In genomic region chr17:64918842-64919288, GRCh38 we compare ENCODE assay signal across 8 cellular contexts. TPM values are rescaled to one million over a fixed set of nuclear protein-coding genes. Genes with fewer than 3 reads are reported as not detected.
DNase-seq lines count a peak whose midpoint lies in the region; ATAC-seq and TF ChIP-seq lines count a peak whose summit lies in the region.
"Not testable (repeated sequence)": the region's sequence is repeated elsewhere in the genome, so short reads cannot be mapped to it uniquely, and the experiment has no call there.

No MANE protein-coding gene starts in this region.

- H2AFZ ChIP-seq in OCI-LY3 (ENCODE audit: low read depth, low read length): not testable (repeated sequence)

- H3K9me3 ChIP-seq in OCI-LY3 (ENCODE audit: insufficient read depth, low read length); esophagus squamous epithelium; mucosa of rectum (ENCODE audit: control insufficient read depth in 2 of 2, low read length in 2 of 2): not testable (repeated sequence)

- not testable (repeated sequence) for H3K27me3 ChIP-seq in OCI-LY3 (ENCODE audit: low read depth, low read length); esophagus squamous epithelium; mucosa of rectum (ENCODE audit: control insufficient read depth in 2 of 2, insufficient read depth in 2 of 2, low read length in 2 of 2)

- peak overlapping the region; percentile 78 for H3K4me3 Mint-ChIP-seq in activated T-helper 17 cell treated with anti-CD3 and anti-CD28 coated beads, Interleukin-2, amount 50 U/mL, for 72 hours

- not testable (repeated sequence) for TF ChIP-seq CTCF in OCI-LY3 (IDR thresholded peaks at IDR 0.05; ENCODE audit: low read depth, low read length)
- peak in 1 of 6 experiments; percentile 3 for TF ChIP-seq CTCF in esophagus squamous epithelium (IDR thresholded peaks at IDR 0.05)

- H3K4me3 ChIP-seq in OCI-LY3 (ENCODE audit: low read length) (peak overlapping the region; percentile 81), esophagus squamous epithelium (peak overlapping the region; percentile 76 to 92 (median 84)), mucosa of rectum (ENCODE audit: low read length in 2 of 2) (peak overlapping the region; percentile 60 to 80)

- peak; percentile 9 for DNase-seq in COR-L47 (lab: John Stamatoyannopoulos, UW)
- not testable (repeated sequence) for DNase-seq in esophagus squamous epithelium (lab: John Stamatoyannopoulos, UW)
- DNase-seq in stimulated activated CD8-positive, alpha-beta memory T cell treated with anti-CD3 and anti-CD28 coated beads, Interleukin-15, amount 100 ng/mL, for 48 hours (ENCODE audit: low read depth in 2 of 2): peak; percentile 24 to 30

- TF ChIP-seq POLR2A in esophagus squamous epithelium (IDR thresholded peaks at IDR 0.05): not testable (repeated sequence)

- H4K20me1 ChIP-seq in OCI-LY3 (ENCODE audit: insufficient read depth, low read length): not testable (repeated sequence)

- H3K27me3 Mint-ChIP-seq in activated T-helper 17 cell treated with anti-CD3 and anti-CD28 coated beads, Interleukin-2, amount 50 U/mL, for 72 hours: not testable (repeated sequence)

- peak overlapping the region; percentile 81 for H3K27ac Mint-ChIP-seq in activated T-helper 17 cell treated with anti-CD3 and anti-CD28 coated beads, Interleukin-2, amount 50 U/mL, for 72 hours

- intact Hi-C loops in esophagus squamous epithelium (cut with DNase I): not testable (repeated sequence)

- ATAC-seq in GM21423 (IDR thresholded peaks at IDR 0.05; ENCODE audit: unreplicated experiment) (peak; percentile 39), HG03439 (IDR thresholded peaks at IDR 0.05; ENCODE audit: unreplicated experiment) (peak; percentile 46)
- ATAC-seq in activated T-helper 17 cell treated with anti-CD3 and anti-CD28 coated beads, Interleukin-2, amount 50 U/mL, for 72 hours (replicated peaks): peak; percentile 60

- not testable (repeated sequence) for H3K79me2 ChIP-seq in OCI-LY3 (ENCODE audit: low read length)

- peak overlapping the region; percentile 44 for H3K4me2 ChIP-seq in OCI-LY3 (ENCODE audit: low read length)

- H3K36me3 ChIP-seq in OCI-LY3 (replicated peaks; ENCODE audit: low read depth, low read length); esophagus squamous epithelium; mucosa of rectum (ENCODE audit: control insufficient read depth in 2 of 2, insufficient read depth in 2 of 2, low read length in 2 of 2): not testable (repeated sequence)

- WGBS in esophagus squamous epithelium, 2 donors: 0% methylated on average over 1 to 6 of the region's 47 CpGs

- H3K4me1 ChIP-seq in OCI-LY3 (ENCODE audit: low read length) (peaks cover 34% of the 10 kb centered on the region), esophagus squamous epithelium (peaks cover 0 to 15% (median 4%) of the 10 kb centered on the region in 3 donors)
- not testable (repeated sequence) for H3K4me1 ChIP-seq in mucosa of rectum (ENCODE audit: control insufficient read depth in 2 of 2, insufficient read depth in 2 of 2, low read length in 2 of 2)

- peak overlapping the region; percentile 80 for H3K9ac ChIP-seq in OCI-LY3 (ENCODE audit: low read length)
- H3K9ac ChIP-seq in mucosa of rectum (ENCODE audit: low read depth in 1 of 2, low read length in 2 of 2): peak overlapping the region in 1 of 2 donors; percentile 79

- H3K4me1 Mint-ChIP-seq in activated T-helper 17 cell treated with anti-CD3 and anti-CD28 coated beads, Interleukin-2, amount 50 U/mL, for 72 hours: not testable (repeated sequence)

- H3K27ac ChIP-seq in OCI-LY3 (ENCODE audit: low read length): peak overlapping the region; percentile 63
- peak overlapping the region; percentile 97 to 99 (median 99) for H3K27ac ChIP-seq in esophagus squamous epithelium
- H3K27ac ChIP-seq in mucosa of rectum (ENCODE audit: low read depth in 2 of 2, low read length in 2 of 2): peak overlapping the region; percentile 83 to 89

- H3K36me3 Mint-ChIP-seq in activated T-helper 17 cell treated with anti-CD3 and anti-CD28 coated beads, Interleukin-2, amount 50 U/mL, for 72 hours (ENCODE audit: low read depth): not testable (repeated sequence)

- H3K9me3 Mint-ChIP-seq in activated T-helper 17 cell treated with anti-CD3 and anti-CD28 coated beads, Interleukin-2, amount 50 U/mL, for 72 hours: not testable (repeated sequence)

RNA-seq across cellular contexts. Expression of gene LRRC37A3, which starts 0.4 kb away (rescaled TPM):
- total RNA-seq in activated T-helper 17 cell treated with anti-CD3 and anti-CD28 coated beads, Interleukin-2, amount 50 U/mL, for 72 hours: 10 to 100 TPM; 10.1 to 17.4 TPM
- total RNA-seq in esophagus squamous epithelium: 1 to 10 TPM; 2.3 to 6.9 (median 3.8) TPM
